ENCODE assay signal across 25 cellular contexts in the genomic region with DNA sequence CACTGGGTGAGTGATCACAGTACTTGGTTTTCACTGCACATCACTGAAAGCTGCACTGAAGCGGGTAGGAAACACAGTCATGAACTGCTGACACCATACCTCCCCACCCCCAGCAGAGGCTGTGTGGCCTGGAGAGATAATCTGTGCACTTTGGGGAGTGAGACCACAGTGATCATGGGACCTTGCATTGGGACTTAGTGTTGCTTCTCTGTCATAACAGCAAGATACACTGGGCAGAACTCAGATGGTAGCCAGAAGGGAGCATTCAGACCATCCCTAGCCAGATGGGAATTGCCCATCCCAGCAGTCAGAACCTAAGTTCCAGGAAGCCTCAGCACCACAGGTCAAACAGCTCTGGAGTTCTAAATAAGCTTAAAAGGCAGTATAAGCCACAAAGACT.
"Had no signal": no experiment of that assay in that cellular context is flagged by ENCODE, and none has a peak within 500 bp of the region (broad histone marks: within the 10 kb centered on the region; RNA-seq: fewer than 3 reads in every experiment).

No MANE protein-coding gene starts in this region.

- H3K4me1 ChIP-seq: Peyer's patch, SJCRH30 had no signal

- ATAC-seq: activated T-cell treated with anti-CD3 and anti-CD28 coated beads, Interleukin-2, amount 50 U/mL, for 4 hours had no signal

- H3K27me3 ChIP-seq: Peyer's patch, SJCRH30 had no signal

- H3K9me3 ChIP-seq: Peyer's patch, SJCRH30, SK-N-SH had no signal

- H3K27ac ChIP-seq: Peyer's patch, RWPE1, SJCRH30 had no signal

- H3K4me3 ChIP-seq: Peyer's patch, SJCRH30 had no signal

- H3K36me3 ChIP-seq: Peyer's patch, SJCRH30 had no signal

- DNase-seq: activated B cell treated with CpG ODN at 0.5 μM for 24 hours; activated CD4-positive, alpha-beta memory T cell treated with anti-CD3 and anti-CD28 coated beads for 36 hours; activated CD4-positive, alpha-beta T cell treated with anti-CD3 and anti-CD28 coated beads for 1 hour; activated CD4-positive, alpha-beta T cell treated with anti-CD3 and anti-CD28 coated beads, Interleukin-2, amount 10 ng/mL, durations not matched to agents 24 days and 14 days; activated CD8-positive, alpha-beta memory T cell treated with anti-CD3 and anti-CD28 coated beads for 24 hours; activated effector memory CD4-positive, alpha-beta T cell treated with anti-CD3 and anti-CD28 coated beads, Interleukin-2, amount 50 U/mL, for 16 hours; activated naive CD4-positive, alpha-beta T cell treated with anti-CD3 and anti-CD28 coated beads for 36 hours; activated naive CD8-positive, alpha-beta T cell treated with anti-CD3 and anti-CD28 coated beads for 36 hours; activated T-cell treated with anti-CD3 and anti-CD28 coated beads, Interleukin-2, amount 50 U/mL, for 4 hours; anterior cingulate cortex; cerebellar nuclear complex; Karpas-422; NCI-H1417; NCI-H2029; NCI-H2107; NCI-H2171 treated with DMSO at 0.1 percent for 48 hours; NCI-H226; NCI-H526; NCI-H774; Peyer's patch; Right ventricle myocardium superior; SJCRH30; SK-N-SH; T-helper 1 cell had no signal
